Comparison of ENCODE assay signal across 1 cellular context in the genomic region with DNA sequence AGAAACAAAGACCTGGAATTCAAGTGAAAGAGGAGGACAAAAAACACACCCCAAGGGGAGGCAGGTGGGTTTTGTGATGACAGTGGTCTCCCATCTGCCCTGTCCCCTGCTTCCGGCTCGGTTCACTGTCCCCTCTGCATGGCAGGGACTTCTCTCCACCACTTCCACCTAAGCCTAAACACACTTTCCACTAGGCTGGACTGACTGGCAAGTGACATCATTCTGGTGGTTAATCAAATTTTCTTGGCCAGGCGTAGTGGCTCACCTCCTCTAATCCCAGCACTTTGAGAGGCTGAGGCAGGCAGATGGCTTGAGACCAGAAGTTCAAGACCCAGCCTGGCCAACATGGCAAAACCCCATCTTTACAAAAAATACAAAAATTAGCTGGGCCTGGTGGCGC.
TF ChIP-seq lines count a peak whose summit lies in the region.

No MANE protein-coding gene starts in this region.

TF ChIP-seq in IMR-90, 13 proteins besides CTCF, POLR2A, EP300 and RAD21 (continued from another document):
- TF ChIP-seq, protein P1, sequence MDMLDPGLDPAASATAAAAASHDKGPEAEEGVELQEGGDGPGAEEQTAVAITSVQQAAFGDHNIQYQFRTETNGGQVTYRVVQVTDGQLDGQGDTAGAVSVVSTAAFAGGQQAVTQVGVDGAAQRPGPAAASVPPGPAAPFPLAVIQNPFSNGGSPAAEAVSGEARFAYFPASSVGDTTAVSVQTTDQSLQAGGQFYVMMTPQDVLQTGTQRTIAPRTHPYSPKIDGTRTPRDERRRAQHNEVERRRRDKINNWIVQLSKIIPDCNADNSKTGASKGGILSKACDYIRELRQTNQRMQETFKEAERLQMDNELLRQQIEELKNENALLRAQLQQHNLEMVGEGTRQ (IDR thresholded peaks at IDR 0.05; ENCODE audit: low read depth, low read length): no peak
- TF ChIP-seq, protein P2, sequence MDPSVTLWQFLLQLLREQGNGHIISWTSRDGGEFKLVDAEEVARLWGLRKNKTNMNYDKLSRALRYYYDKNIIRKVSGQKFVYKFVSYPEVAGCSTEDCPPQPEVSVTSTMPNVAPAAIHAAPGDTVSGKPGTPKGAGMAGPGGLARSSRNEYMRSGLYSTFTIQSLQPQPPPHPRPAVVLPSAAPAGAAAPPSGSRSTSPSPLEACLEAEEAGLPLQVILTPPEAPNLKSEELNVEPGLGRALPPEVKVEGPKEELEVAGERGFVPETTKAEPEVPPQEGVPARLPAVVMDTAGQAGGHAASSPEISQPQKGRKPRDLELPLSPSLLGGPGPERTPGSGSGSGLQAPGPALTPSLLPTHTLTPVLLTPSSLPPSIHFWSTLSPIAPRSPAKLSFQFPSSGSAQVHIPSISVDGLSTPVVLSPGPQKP (IDR thresholded peaks at IDR 0.05; ENCODE audit: borderline replicate concordance, low read depth, low read length): no peak
- TF ChIP-seq MAZ (IDR thresholded peaks at IDR 0.05; ENCODE audit: borderline replicate concordance, low read depth, low read length) (no peak), CHD1 (IDR thresholded peaks at IDR 0.05; ENCODE audit: low read depth, low read length) (no peak), SMC3 (IDR thresholded peaks at IDR 0.05; ENCODE audit: low read depth, low read length) (no peak)
TF ChIP-seq in IMR-90: peak in this region for 0.
